In the genomic region with DNA sequence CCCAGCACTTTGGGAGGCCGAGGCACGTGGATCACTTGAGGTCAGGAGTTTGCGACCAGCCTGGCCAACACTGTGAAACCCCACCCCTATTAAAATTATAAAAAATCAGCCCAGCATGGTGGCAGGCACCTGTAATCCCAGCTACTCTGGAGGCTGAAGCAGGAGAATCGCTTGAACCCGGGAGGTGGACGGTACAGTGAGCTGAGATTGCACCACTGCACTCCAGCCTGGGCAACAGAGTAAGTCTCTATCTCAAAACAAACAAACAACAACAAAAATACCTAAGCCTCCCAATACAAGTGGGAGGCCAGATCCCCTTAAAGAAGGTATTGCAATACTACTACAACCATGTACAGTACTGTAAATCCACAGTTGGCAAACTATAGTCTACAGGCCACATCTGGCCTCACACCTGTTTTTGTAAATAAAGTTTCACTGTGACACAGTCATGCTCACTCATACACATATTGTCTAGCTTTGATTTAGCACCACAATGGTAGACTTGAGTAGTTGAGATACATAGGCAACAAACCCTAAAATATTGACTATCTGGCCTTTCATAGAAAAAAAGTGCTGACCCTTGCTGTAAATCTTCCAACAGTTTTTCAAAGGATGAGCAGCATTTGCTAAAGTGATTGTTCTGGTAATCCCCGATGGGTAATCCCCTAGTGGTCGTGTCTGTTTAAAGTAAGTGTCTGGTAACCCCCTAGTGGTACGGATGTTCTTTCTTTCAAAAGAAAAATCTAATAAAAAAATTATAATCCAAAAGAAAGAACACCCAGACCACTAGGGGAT, we compare ENCODE assay signal across 1 cellular context.
TF ChIP-seq lines count a peak whose summit lies in the region.

No MANE protein-coding gene starts in this region.

TF ChIP-seq in HCT116, 20 proteins besides CTCF, POLR2A, EP300 and RAD21 (continued from another document):
- TF ChIP-seq, protein P1, sequence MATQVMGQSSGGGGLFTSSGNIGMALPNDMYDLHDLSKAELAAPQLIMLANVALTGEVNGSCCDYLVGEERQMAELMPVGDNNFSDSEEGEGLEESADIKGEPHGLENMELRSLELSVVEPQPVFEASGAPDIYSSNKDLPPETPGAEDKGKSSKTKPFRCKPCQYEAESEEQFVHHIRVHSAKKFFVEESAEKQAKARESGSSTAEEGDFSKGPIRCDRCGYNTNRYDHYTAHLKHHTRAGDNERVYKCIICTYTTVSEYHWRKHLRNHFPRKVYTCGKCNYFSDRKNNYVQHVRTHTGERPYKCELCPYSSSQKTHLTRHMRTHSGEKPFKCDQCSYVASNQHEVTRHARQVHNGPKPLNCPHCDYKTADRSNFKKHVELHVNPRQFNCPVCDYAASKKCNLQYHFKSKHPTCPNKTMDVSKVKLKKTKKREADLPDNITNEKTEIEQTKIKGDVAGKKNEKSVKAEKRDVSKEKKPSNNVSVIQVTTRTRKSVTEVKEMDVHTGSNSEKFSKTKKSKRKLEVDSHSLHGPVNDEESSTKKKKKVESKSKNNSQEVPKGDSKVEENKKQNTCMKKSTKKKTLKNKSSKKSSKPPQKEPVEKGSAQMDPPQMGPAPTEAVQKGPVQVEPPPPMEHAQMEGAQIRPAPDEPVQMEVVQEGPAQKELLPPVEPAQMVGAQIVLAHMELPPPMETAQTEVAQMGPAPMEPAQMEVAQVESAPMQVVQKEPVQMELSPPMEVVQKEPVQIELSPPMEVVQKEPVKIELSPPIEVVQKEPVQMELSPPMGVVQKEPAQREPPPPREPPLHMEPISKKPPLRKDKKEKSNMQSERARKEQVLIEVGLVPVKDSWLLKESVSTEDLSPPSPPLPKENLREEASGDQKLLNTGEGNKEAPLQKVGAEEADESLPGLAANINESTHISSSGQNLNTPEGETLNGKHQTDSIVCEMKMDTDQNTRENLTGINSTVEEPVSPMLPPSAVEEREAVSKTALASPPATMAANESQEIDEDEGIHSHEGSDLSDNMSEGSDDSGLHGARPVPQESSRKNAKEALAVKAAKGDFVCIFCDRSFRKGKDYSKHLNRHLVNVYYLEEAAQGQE (IDR thresholded peaks at IDR 0.05; ENCODE audit: low read depth) = no peak
- TF ChIP-seq SIN3A (IDR thresholded peaks at IDR 0.05; ENCODE audit: low read depth) (no peak), JUND (IDR thresholded peaks at IDR 0.05) (no peak)
